Comparison of ENCODE assay signal across 8 cellular contexts in the genomic region with DNA sequence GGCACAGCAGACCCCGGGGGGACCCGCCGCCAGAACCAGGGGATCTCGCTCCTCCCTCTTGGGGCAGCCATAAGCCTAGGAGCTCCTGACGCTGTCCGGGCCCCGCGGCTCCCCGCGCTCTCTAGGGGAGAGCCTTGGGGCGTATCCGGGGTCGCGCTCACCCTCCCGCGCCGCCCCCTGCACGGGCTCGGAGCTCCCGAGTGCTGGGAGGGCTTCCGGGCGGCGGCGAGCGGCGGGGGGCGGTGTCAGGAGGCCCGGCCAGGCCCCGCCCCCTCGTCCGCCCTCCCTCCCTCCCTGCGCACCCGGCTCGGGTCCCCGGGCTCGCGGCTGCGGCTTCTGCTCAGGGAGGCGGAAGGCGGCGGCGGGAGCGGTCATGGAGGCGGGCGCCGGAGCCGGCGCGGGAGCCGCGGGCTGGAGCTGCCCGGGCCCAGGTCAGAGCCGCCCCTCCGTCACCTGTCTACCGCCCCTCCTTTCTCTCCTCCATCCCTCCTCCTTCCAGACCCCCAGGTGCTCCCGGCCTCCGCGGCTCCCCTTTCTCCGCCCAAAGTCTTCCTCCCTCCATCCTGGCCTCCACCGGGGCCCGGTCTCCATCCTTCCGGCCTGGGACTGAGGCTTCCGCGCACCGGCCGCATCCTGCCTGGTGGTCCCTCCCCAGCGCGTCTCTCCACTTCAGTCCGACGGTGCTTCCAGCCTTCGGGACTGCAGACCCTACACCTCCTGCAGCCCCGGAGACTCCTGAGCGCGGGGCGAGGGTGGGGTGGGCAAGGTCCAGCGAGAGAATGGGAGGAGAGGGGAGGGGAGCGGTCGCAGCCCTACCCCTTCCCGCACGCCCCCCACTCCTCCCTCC. TPM values are rescaled to one million over a fixed set of nuclear protein-coding genes. Genes with fewer than 3 reads are reported as not detected.
DNase-seq lines count a peak whose midpoint lies in the region; ATAC-seq and TF ChIP-seq lines count a peak whose summit lies in the region.

No MANE protein-coding gene starts in this region.

- peak overlapping the region; percentile 81 for H3K4me3 Mint-ChIP-seq in activated T-cell treated with anti-CD3 and anti-CD28 coated beads, Interleukin-2, amount 50 U/mL, for 4 hours
- H3K4me3 Mint-ChIP-seq in natural killer cell: peak overlapping the region; percentile 92
- peak overlapping the region; percentile 89 to 95 for H3K4me3 Mint-ChIP-seq in stimulated activated naive B cell treated with anti-CD40 and anti-IgM and Interleukin-4, amounts not matched to agents 10 μg/mL and 1 μg/mL and 100 μg/mL, for 72 hours

- peaks cover 0 to 24% (median 17%) of the 10 kb centered on the region in 11 experiments; a peak in 16 of 22 replicates for H3K36me3 ChIP-seq in BLaER1 treated with 17β-estradiol and CSF1 and Interleukin-3, amounts not matched to agents 10 nM and 100 nM
- H3K36me3 ChIP-seq in esophagus squamous epithelium: no peaks in the 10 kb centered on the region

- H3K4me3 ChIP-seq in BLaER1 treated with 17β-estradiol and CSF1 and Interleukin-3, amounts not matched to agents 10 nM and 100 nM: peak overlapping the region; percentile 73 to 94 (median 84)
- peak overlapping the region; percentile 61 to 90 (median 76) for H3K4me3 ChIP-seq in esophagus squamous epithelium

- intact Hi-C loops in esophagus squamous epithelium (cut with DNase I): no loop called here
- intact Hi-C loops in natural killer cell (cut with micrococcal nuclease): loop anchor here (2.0 kb wide), 1 partner anchor 53 kb away; a partner anchor contains a TSS

- 1 to 3% methylated on average over 23 to 26 of the region's 80 CpGs for WGBS in esophagus squamous epithelium, 2 donors

- H3K4me1 ChIP-seq in BLaER1 treated with 17β-estradiol and CSF1 and Interleukin-3, amounts not matched to agents 10 nM and 100 nM: peaks cover 30 to 50% (median 37%) of the 10 kb centered on the region in 10 experiments
- peaks cover 9 to 34% (median 9%) of the 10 kb centered on the region in 3 donors for H3K4me1 ChIP-seq in esophagus squamous epithelium

- H3K27ac ChIP-seq in BLaER1 treated with 17β-estradiol and CSF1 and Interleukin-3, amounts not matched to agents 10 nM and 100 nM: peak overlapping the region; percentile 42 to 75 (median 71); a peak in 21 of 22 replicates
- peak overlapping the region; percentile 35 to 71 (median 66) for H3K27ac ChIP-seq in esophagus squamous epithelium

- TF ChIP-seq CTCF in esophagus squamous epithelium (IDR thresholded peaks at IDR 0.05) (no peak), natural killer cell (IDR thresholded peaks at IDR 0.05) (no peak)

- DNase-seq in OCI-M1 (lab: John Stamatoyannopoulos, UW): peak; percentile 53
- peak; percentile 75 for DNase-seq in activated T-cell treated with anti-CD3 and anti-CD28 coated beads, Interleukin-2, amount 50 U/mL, for 4 hours
- no peak for DNase-seq in esophagus squamous epithelium (lab: John Stamatoyannopoulos, UW)
- DNase-seq in natural killer cell: peak; percentile 66
- peak; percentile 39 for DNase-seq in stimulated activated naive B cell treated with anti-CD40 and anti-IgM and Interleukin-4, amounts not matched to agents 10 μg/mL and 1 μg/mL and 100 μg/mL, for 72 hours

- peak overlapping the region in 1 of 2 donors; percentile 83 for H3K27ac Mint-ChIP-seq in natural killer cell
- H3K27ac Mint-ChIP-seq in stimulated activated naive B cell treated with anti-CD40 and anti-IgM and Interleukin-4, amounts not matched to agents 10 μg/mL and 1 μg/mL and 100 μg/mL, for 72 hours: peak overlapping the region; percentile 84

- H3K4me1 Mint-ChIP-seq in activated T-cell treated with anti-CD3 and anti-CD28 coated beads, Interleukin-2, amount 50 U/mL, for 4 hours (ENCODE audit: low read depth): peaks cover 8% of the 10 kb centered on the region
- H3K4me1 Mint-ChIP-seq in natural killer cell: peaks cover 3 to 14% of the 10 kb centered on the region in 2 donors
- peaks cover 5 to 8% of the 10 kb centered on the region in 2 donors for H3K4me1 Mint-ChIP-seq in stimulated activated naive B cell treated with anti-CD40 and anti-IgM and Interleukin-4, amounts not matched to agents 10 μg/mL and 1 μg/mL and 100 μg/mL, for 72 hours

- peaks cover 0 to 8% (median 0%) of the 10 kb centered on the region in 11 experiments; a peak in 5 of 22 replicates for H3K27me3 ChIP-seq in BLaER1 treated with 17β-estradiol and CSF1 and Interleukin-3, amounts not matched to agents 10 nM and 100 nM
- H3K27me3 ChIP-seq in esophagus squamous epithelium: peaks cover 0 to 27% (median 2%) of the 10 kb centered on the region in 4 donors

- ATAC-seq in GM19328 (IDR thresholded peaks at IDR 0.05; ENCODE audit: unreplicated experiment): peak; percentile 81
- ATAC-seq in HG03469 (IDR thresholded peaks at IDR 0.05; ENCODE audit: unreplicated experiment): peak; percentile 56
- peak; percentile 93 to 94 for ATAC-seq in activated T-cell treated with anti-CD3 and anti-CD28 coated beads, Interleukin-2, amount 50 U/mL, for 4 hours
- peak; percentile 89 to 93 (median 91) for ATAC-seq in natural killer cell
- ATAC-seq in stimulated activated naive B cell treated with anti-CD40 and anti-IgM and Interleukin-4, amounts not matched to agents 10 μg/mL and 1 μg/mL and 100 μg/mL, for 72 hours (replicated peaks): peak; percentile 86 to 88

- no peaks in the 10 kb centered on the region for H4K20me1 ChIP-seq in BLaER1 treated with 17β-estradiol and CSF1 and Interleukin-3, amounts not matched to agents 10 nM and 100 nM

- H3K9me3 ChIP-seq in BLaER1 treated with 17β-estradiol and CSF1 and Interleukin-3, amounts not matched to agents 10 nM and 100 nM (replicated peaks in 1 of 11): no peaks in the 10 kb centered on the region
- no peaks in the 10 kb centered on the region for H3K9me3 ChIP-seq in esophagus squamous epithelium

- H3K9ac ChIP-seq in BLaER1 treated with 17β-estradiol and CSF1 and Interleukin-3, amounts not matched to agents 10 nM and 100 nM: peak overlapping the region; percentile 66 to 89 (median 81)

- peak overlapping the region; percentile 90 to 99 (median 94) for H3K4me2 ChIP-seq in BLaER1 treated with 17β-estradiol and CSF1 and Interleukin-3, amounts not matched to agents 10 nM and 100 nM

- no peaks in the 10 kb centered on the region for H3K27me3 Mint-ChIP-seq in activated T-cell treated with anti-CD3 and anti-CD28 coated beads, Interleukin-2, amount 50 U/mL, for 4 hours (ENCODE audit: low read depth)
- no peaks in the 10 kb centered on the region for H3K27me3 Mint-ChIP-seq in natural killer cell (ENCODE audit: low read depth in 2 of 2)
- H3K27me3 Mint-ChIP-seq in stimulated activated naive B cell treated with anti-CD40 and anti-IgM and Interleukin-4, amounts not matched to agents 10 μg/mL and 1 μg/mL and 100 μg/mL, for 72 hours: no peaks in the 10 kb centered on the region

- peak in 2 of 4 donors; percentile 19 to 42 for TF ChIP-seq POLR2A in esophagus squamous epithelium (IDR thresholded peaks at IDR 0.05)

- no peaks in the 10 kb centered on the region for H3K36me3 Mint-ChIP-seq in activated T-cell treated with anti-CD3 and anti-CD28 coated beads, Interleukin-2, amount 50 U/mL, for 4 hours (ENCODE audit: insufficient read depth)
- no peaks in the 10 kb centered on the region for H3K36me3 Mint-ChIP-seq in natural killer cell
- H3K36me3 Mint-ChIP-seq in stimulated activated naive B cell treated with anti-CD40 and anti-IgM and Interleukin-4, amounts not matched to agents 10 μg/mL and 1 μg/mL and 100 μg/mL, for 72 hours: peaks cover 0 to 1% of the 10 kb centered on the region in 2 donors

- H3K9me3 Mint-ChIP-seq in activated T-cell treated with anti-CD3 and anti-CD28 coated beads, Interleukin-2, amount 50 U/mL, for 4 hours: no peaks in the 10 kb centered on the region
- no peaks in the 10 kb centered on the region for H3K9me3 Mint-ChIP-seq in natural killer cell
- no peaks in the 10 kb centered on the region for H3K9me3 Mint-ChIP-seq in stimulated activated naive B cell treated with anti-CD40 and anti-IgM and Interleukin-4, amounts not matched to agents 10 μg/mL and 1 μg/mL and 100 μg/mL, for 72 hours

RNA-seq across cellular contexts. Expression of a gene that starts 0.4 kb away (rescaled TPM):
- 1 to 10 TPM; 2.1 to 3.3 (median 3.3) TPM for total RNA-seq in activated T-cell treated with anti-CD3 and anti-CD28 coated beads, Interleukin-2, amount 50 U/mL, for 4 hours
- total RNA-seq in esophagus squamous epithelium: 1 to 10 TPM in 2 of 4 donors, under 1 TPM in 2; 0.09 to 5.1 (median 2.2) TPM
- 10 to 100 TPM; 10.9 to 17.5 (median 13.2) TPM for total RNA-seq in natural killer cell

RNA-seq across cellular contexts. Expression of a gene that starts 15.8 kb away (rescaled TPM):
- total RNA-seq in activated T-cell treated with anti-CD3 and anti-CD28 coated beads, Interleukin-2, amount 50 U/mL, for 4 hours: not detected
- total RNA-seq in esophagus squamous epithelium: not detected
- not detected for total RNA-seq in natural killer cell

RNA-seq across cellular contexts. Expression of a gene that starts 38.9 kb away (rescaled TPM):
- under 1 TPM; 0.16 to 0.33 (median 0.25) TPM for total RNA-seq in activated T-cell treated with anti-CD3 and anti-CD28 coated beads, Interleukin-2, amount 50 U/mL, for 4 hours
- 10 to 100 TPM in 2 of 4 donors, 1 to 10 TPM in 2; 3.0 to 27.3 (median 7.5) TPM for total RNA-seq in esophagus squamous epithelium
- total RNA-seq in natural killer cell: under 1 TPM in 2 of 3 donors, not detected in 1; 0.05 to 0.25 TPM

RNA-seq across cellular contexts. Expression of a gene that starts 52.2 kb away (rescaled TPM):
- 10 to 100 TPM; 46.0 to 47.7 (median 46.4) TPM for total RNA-seq in activated T-cell treated with anti-CD3 and anti-CD28 coated beads, Interleukin-2, amount 50 U/mL, for 4 hours
- total RNA-seq in esophagus squamous epithelium: 10 to 100 TPM; 23.5 to 66.6 (median 50.8) TPM
- 10 to 100 TPM; 25.9 to 31.7 (median 27.6) TPM for total RNA-seq in natural killer cell
